11 cellular contexts compared by ENCODE assay signal in genomic region chr2:118846667-118847446, GRCh38. TPM values are rescaled to one million over a fixed set of nuclear protein-coding genes. Genes with fewer than 3 reads are reported as not detected.
DNase-seq lines count a peak whose midpoint lies in the region; ATAC-seq and TF ChIP-seq lines count a peak whose summit lies in the region.
"Had no signal": no experiment of that assay in that cellular context is flagged by ENCODE, and none has a peak within 500 bp of the region (broad histone marks: within the 10 kb centered on the region; RNA-seq: fewer than 3 reads in every experiment).

No MANE protein-coding gene starts in this region.

- no peak for DNase-seq in CD4-positive, alpha-beta memory T cell
- no peak for DNase-seq in HFFc6
- DNase-seq in choroid plexus epithelial cell (ENCODE audit: low read depth), result peak; percentile 26
- DNase-seq in nephron progenitor cell, result peak; percentile 51
- no peak for DNase-seq in NCI-H2107 (lab: John Stamatoyannopoulos, UW)
- no peak for DNase-seq in DMS79 treated with DMSO at 0.1 percent for 48 hours (lab: John Stamatoyannopoulos, UW)
- no peak for DNase-seq in iPS-NIHi11 (ENCODE audit: low spot score)
- DNase-seq: foreskin melanocyte; stimulated activated CD4-positive, alpha-beta T cell treated with anti-CD3 and anti-CD28 coated beads, Interleukin-4, amount 100 ng/mL, for 1 hour; T-helper 9 cell had no signal

- peaks cover 0 to 8% (median 0%) of the 10 kb centered on the region in 8 donors for H3K9me3 Mint-ChIP-seq in CD4-positive, alpha-beta memory T cell
- H3K9me3 Mint-ChIP-seq in HFFc6, result no peaks in the 10 kb centered on the region
- H3K9me3 Mint-ChIP-seq in nephron progenitor cell, result no peaks in the 10 kb centered on the region

- H3K27me3 Mint-ChIP-seq in CD4-positive, alpha-beta memory T cell, result peaks cover 62 to 73% of the 10 kb centered on the region in 2 donors
- peaks cover 75% of the 10 kb centered on the region for H3K27me3 Mint-ChIP-seq in HFFc6 (ENCODE audit: insufficient read depth)
- peaks cover 97% of the 10 kb centered on the region for H3K27me3 Mint-ChIP-seq in nephron progenitor cell (ENCODE audit: low read depth, poor library complexity)

- H3K27ac ChIP-seq in CD4-positive, alpha-beta memory T cell (ENCODE audit: low read depth, low read length), result no peak overlapping the region

- H3K36me3 ChIP-seq in CD4-positive, alpha-beta memory T cell (ENCODE audit: insufficient read depth, low read length), result no peaks in the 10 kb centered on the region

- peaks cover 15 to 46% (median 28%) of the 10 kb centered on the region in 4 donors for H3K4me1 Mint-ChIP-seq in CD4-positive, alpha-beta memory T cell
- H3K4me1 Mint-ChIP-seq in HFFc6 (ENCODE audit: low read depth) (peaks cover 19% of the 10 kb centered on the region), nephron progenitor cell (peaks cover 60% of the 10 kb centered on the region)

- intact Hi-C loops in CD4-positive, alpha-beta memory T cell (cut with micrococcal nuclease), result no loop called here

- H3K36me3 Mint-ChIP-seq in CD4-positive, alpha-beta memory T cell, result no peaks in the 10 kb centered on the region
- H3K36me3 Mint-ChIP-seq in HFFc6 (ENCODE audit: low read depth) (peaks cover 3% of the 10 kb centered on the region; the same call in 1 of the 2 replicates), nephron progenitor cell (ENCODE audit: low read depth) (no peaks in the 10 kb centered on the region)

- H3K4me3 Mint-ChIP-seq in CD4-positive, alpha-beta memory T cell, result peak overlapping the region; percentile 22 to 76 (median 54)
- peak overlapping the region; percentile 82 for H3K4me3 Mint-ChIP-seq in HFFc6
- H3K4me3 Mint-ChIP-seq in nephron progenitor cell, result peak overlapping the region; percentile 70

- POLR2A ChIA-PET in CD4-positive, alpha-beta memory T cell (lab: Charles Lee; ENCODE audit: partially characterized antibody), result no interaction called here

- TF ChIP-seq CTCF in HFFc6 (IDR thresholded peaks at IDR 0.05), result no peak
- no peak for TF ChIP-seq CTCF in choroid plexus epithelial cell (conservative IDR thresholded peaks at IDR 0.05; ENCODE audit: low read depth, low read length)
- TF ChIP-seq CTCF in nephron progenitor cell (IDR thresholded peaks at IDR 0.05), result no peak

- H3K9me3 ChIP-seq in CD4-positive, alpha-beta memory T cell (ENCODE audit: control insufficient read depth in 1 of 2, low read length in 2 of 2), result no peaks in the 10 kb centered on the region

- CTCF ChIA-PET in CD4-positive, alpha-beta memory T cell (lab: Charles Lee; ENCODE audit: partially characterized antibody), result interaction anchor here (1.0 kb wide), 1 partner anchor 9 kb away, joined by 4 read pairs; no protein-coding TSS in a partner anchor

- no peak for ATAC-seq in esophagus mucosa

- peaks cover 44% of the 10 kb centered on the region for H3K27me3 ChIP-seq in CD4-positive, alpha-beta memory T cell (ENCODE audit: insufficient read depth, low read length)

- H3K27ac Mint-ChIP-seq in CD4-positive, alpha-beta memory T cell, result no peak overlapping the region
- no peak overlapping the region for H3K27ac Mint-ChIP-seq in HFFc6
- H3K27ac Mint-ChIP-seq in nephron progenitor cell, result no peak overlapping the region

- H3K4me3 ChIP-seq in CD4-positive, alpha-beta memory T cell (ENCODE audit: low read length in 2 of 2), result no peak overlapping the region
- no peak overlapping the region for H3K4me3 ChIP-seq in choroid plexus epithelial cell (ENCODE audit: low read depth, low read length)

- H3K4me1 ChIP-seq in CD4-positive, alpha-beta memory T cell (ENCODE audit: insufficient read depth, low read length), result peaks cover 19% of the 10 kb centered on the region

RNA-seq across cellular contexts. Expression of gene EN1, which starts 0.6 kb away (rescaled TPM):
- not detected for total RNA-seq in CD4-positive, alpha-beta memory T cell
- not detected for polyA plus RNA-seq in CD4-positive, alpha-beta memory T cell
- total RNA-seq in HFFc6 (2021; fragmentation: NEBNext Ultra II Directional; extraction: Animal tissue kit (Norgen Biotek cat#: 25700)), result not detected
- 0.08 TPM for total RNA-seq in esophagus mucosa

Comparison
In these comparisons a context has a peak if more than half of its experiments do, and no peak if none do; other contexts are left out.
1. DNase-seq: peak in choroid plexus epithelial cell (single experiment) and nephron progenitor cell (single experiment); none in CD4-positive, alpha-beta memory T cell (0 of 5), HFFc6 (single experiment), NCI-H2107 (single experiment), DMS79 treated with DMSO at 0.1 percent for 48 hours (single experiment) and iPS-NIHi11 (single experiment).
2. Peak in every context shown above with its lines, with median percentiles within 50 percentile points of each other: H3K4me3 Mint-ChIP-seq.